In genomic region chr6:55319961-55320690, GRCh38 we compare ENCODE assay signal across 20 cellular contexts. TPM values are rescaled to one million over a fixed set of nuclear protein-coding genes. Genes with fewer than 3 reads are reported as not detected.
DNase-seq lines count a peak whose midpoint lies in the region; ATAC-seq, FAIRE-seq and TF ChIP-seq lines count a peak whose summit lies in the region.
"Had no signal": no experiment of that assay in that cellular context is flagged by ENCODE, and none has a peak within 500 bp of the region (broad histone marks: within the 10 kb centered on the region; RNA-seq: fewer than 3 reads in every experiment).

No MANE protein-coding gene starts in this region.

- no peak overlapping the region for H3K4ac ChIP-seq in mesenchymal stem cell (ENCODE audit: low read depth in 1 of 2, low read length in 2 of 2)
- H3K4ac ChIP-seq in trophoblast cell (ENCODE audit: low read depth, low read length) = no peak overlapping the region

- H3K9me3 Mint-ChIP-seq in astrocyte (ENCODE audit: unreplicated experiment) = peaks cover 2% of the 10 kb centered on the region

- no peak overlapping the region for H2AK5ac ChIP-seq in mesenchymal stem cell (ENCODE audit: low read length, severe bottlenecking)
- H2AK5ac ChIP-seq in trophoblast cell (ENCODE audit: low read length) = no peak overlapping the region

- H3K79me2 ChIP-seq in astrocyte (ENCODE audit: insufficient read depth, low read length) = no peaks in the 10 kb centered on the region
- no peaks in the 10 kb centered on the region for H3K79me2 ChIP-seq in trophoblast cell (ENCODE audit: control insufficient read depth, insufficient read depth, low read length, poor library complexity)

- no peak overlapping the region for H2AFZ ChIP-seq in astrocyte (ENCODE audit: low read depth, low read length)
- no peak overlapping the region for H2AFZ ChIP-seq in mesenchymal stem cell (ENCODE audit: low read depth, low read length)
- H2AFZ ChIP-seq in trophoblast cell (ENCODE audit: insufficient read depth, low read length, poor library complexity) = no peak overlapping the region

- H4K91ac ChIP-seq in mesenchymal stem cell (ENCODE audit: low read length) = no peak overlapping the region
- H4K91ac ChIP-seq in trophoblast cell (ENCODE audit: low read depth, low read length) = no peak overlapping the region

- peak overlapping the region; percentile 51 for H3K27ac Mint-ChIP-seq in astrocyte (ENCODE audit: unreplicated experiment)
- H3K27ac Mint-ChIP-seq: CD8-positive, alpha-beta memory T cell; HFFc6 had no signal

- H3K9me3 ChIP-seq in astrocyte (ENCODE audit: insufficient read depth, low read depth, low read length) (no peaks in the 10 kb centered on the region), mesenchymal stem cell (ENCODE audit: control insufficient read depth, low read length) (no peaks in the 10 kb centered on the region), trophoblast cell (ENCODE audit: insufficient read depth, low read depth, low read length) (no peaks in the 10 kb centered on the region)
- H3K9me3 ChIP-seq: BLaER1 had no signal

- no peak overlapping the region for H4K12ac ChIP-seq in trophoblast cell (ENCODE audit: low read depth, low read length)

- no peak for FAIRE-seq in astrocyte (lab: Jason Lieb, UNC)
- FAIRE-seq: GM12891, H1 had no signal

- TF ChIP-seq CTCF in astrocyte (IDR thresholded peaks at IDR 0.05; ENCODE audit: insufficient read depth, low read depth, low read length) = no peak
- TF ChIP-seq CTCF in coronary artery (IDR thresholded peaks at IDR 0.05) = no peak

- no peaks in the 10 kb centered on the region for H3K27me3 ChIP-seq in astrocyte (ENCODE audit: insufficient read depth, low read length)
- H3K27me3 ChIP-seq in mesenchymal stem cell (ENCODE audit: control insufficient read depth in 1 of 2, insufficient read depth in 1 of 2, low read length in 2 of 2) = no peaks in the 10 kb centered on the region
- H3K27me3 ChIP-seq in trophoblast cell (ENCODE audit: insufficient read depth, low read length) = no peaks in the 10 kb centered on the region
- H3K27me3 ChIP-seq: BLaER1 had no signal

- H2BK12ac ChIP-seq in mesenchymal stem cell (ENCODE audit: low read length in 2 of 2) = no peak overlapping the region
- H2BK12ac ChIP-seq in trophoblast cell (ENCODE audit: low read length) = no peak overlapping the region

- DNase-seq in ELF-1 (ENCODE audit: low read depth, low spot score) (peak; percentile 1), astrocyte (ENCODE audit: low read depth) (no peak), mesenchymal stem cell (peak; percentile 1), trophoblast cell (peak; percentile 26 to 53), NCI-H146 treated with DMSO at 0.1 percent for 48 hours (lab: John Stamatoyannopoulos, UW; ENCODE audit: unreplicated experiment) (no peak), coronary artery (ENCODE audit: low spot score) (no peak)
- DNase-seq: 8988T; AML-193; CD8-positive, alpha-beta memory T cell; HCEC 1CT; HFFc6; IMR-90 had no signal

- no peaks in the 10 kb centered on the region for H3K27me3 Mint-ChIP-seq in astrocyte (ENCODE audit: low read depth, unreplicated experiment)
- H3K27me3 Mint-ChIP-seq: CD8-positive, alpha-beta memory T cell had no signal

- H3K4me3 ChIP-seq in astrocyte (ENCODE audit: insufficient read depth, low read depth, low read length) = no peak overlapping the region
- no peak overlapping the region for H3K4me3 ChIP-seq in mesenchymal stem cell (ENCODE audit: insufficient read depth in 1 of 2, low read depth in 1 of 2, low read length in 2 of 2)
- H3K4me3 ChIP-seq in trophoblast cell (ENCODE audit: low read depth, low read length) = no peak overlapping the region
- no peak overlapping the region for H3K4me3 ChIP-seq in coronary artery
- H3K4me3 ChIP-seq: BLaER1 had no signal

- H3K9ac ChIP-seq in astrocyte (ENCODE audit: low read length) (no peak overlapping the region), mesenchymal stem cell (ENCODE audit: low read length) (no peak overlapping the region), trophoblast cell (ENCODE audit: low read length) (no peak overlapping the region)
- H3K9ac ChIP-seq: BLaER1 had no signal

- no peaks in the 10 kb centered on the region for H3K36me3 Mint-ChIP-seq in astrocyte (ENCODE audit: low read depth, unreplicated experiment)
- H3K36me3 Mint-ChIP-seq: CD8-positive, alpha-beta memory T cell had no signal

- H2BK5ac ChIP-seq in mesenchymal stem cell (ENCODE audit: low read depth, low read length, poor library complexity, severe bottlenecking) (no peak overlapping the region), trophoblast cell (ENCODE audit: low read depth, low read length, poor library complexity) (no peak overlapping the region)

- no peak overlapping the region for H3K4me2 ChIP-seq in astrocyte (ENCODE audit: low read length)
- H3K4me2 ChIP-seq in mesenchymal stem cell (ENCODE audit: low read length, poor library complexity, severe bottlenecking) = no peak overlapping the region
- H3K4me2 ChIP-seq in trophoblast cell (ENCODE audit: low read length) = no peak overlapping the region
- H3K4me2 ChIP-seq: BLaER1 had no signal

- H3K4me1 ChIP-seq in astrocyte (ENCODE audit: insufficient read depth, low read length) (no peaks in the 10 kb centered on the region), mesenchymal stem cell (ENCODE audit: control insufficient read depth, insufficient read depth, low read depth, low read length) (no peaks in the 10 kb centered on the region), trophoblast cell (ENCODE audit: control insufficient read depth in 1 of 2, insufficient read depth in 2 of 2, low read length in 2 of 2) (peaks cover 0 to 2% of the 10 kb centered on the region in 2 experiments)
- H3K4me1 ChIP-seq: BLaER1 had no signal

- H4K8ac ChIP-seq in mesenchymal stem cell (ENCODE audit: low read length) = peak overlapping the region; percentile 64
- peak overlapping the region; percentile 16 for H4K8ac ChIP-seq in trophoblast cell (ENCODE audit: low read depth, low read length)

- H3K27ac ChIP-seq in astrocyte (ENCODE audit: low read depth, low read length) (no peak overlapping the region), mesenchymal stem cell (ENCODE audit: low read length, poor library complexity, severe bottlenecking) (no peak overlapping the region), trophoblast cell (ENCODE audit: low read depth, low read length) (no peak overlapping the region), coronary artery (no peak overlapping the region)
- H3K27ac ChIP-seq: BLaER1 had no signal

- H2BK15ac ChIP-seq in mesenchymal stem cell (ENCODE audit: low read depth, poor library complexity, severe bottlenecking) = no peak overlapping the region

- no peaks in the 10 kb centered on the region for H3K36me3 ChIP-seq in astrocyte (ENCODE audit: insufficient read depth, low read length)
- no peaks in the 10 kb centered on the region for H3K36me3 ChIP-seq in mesenchymal stem cell (ENCODE audit: control insufficient read depth in 1 of 2, insufficient read depth in 2 of 2, low read depth in 1 of 2, low read length in 2 of 2)
- no peaks in the 10 kb centered on the region for H3K36me3 ChIP-seq in trophoblast cell (ENCODE audit: control insufficient read depth in 1 of 2, insufficient read depth in 2 of 2, low read length in 2 of 2)
- H3K36me3 ChIP-seq: BLaER1 had no signal

- H3K4me3 Mint-ChIP-seq in astrocyte (ENCODE audit: unreplicated experiment) = no peak overlapping the region
- H3K4me3 Mint-ChIP-seq: CD8-positive, alpha-beta memory T cell; HFFc6 had no signal

- no peak overlapping the region for H3K14ac ChIP-seq in mesenchymal stem cell (ENCODE audit: low read length in 2 of 2)
- no peak overlapping the region for H3K14ac ChIP-seq in trophoblast cell (ENCODE audit: low read length)

- H3K23ac ChIP-seq in mesenchymal stem cell (ENCODE audit: low read length in 2 of 2) (no peak overlapping the region), trophoblast cell (ENCODE audit: low read length) (no peak overlapping the region)

- H2BK120ac ChIP-seq in mesenchymal stem cell (ENCODE audit: low read depth, low read length) (no peak overlapping the region), trophoblast cell (ENCODE audit: insufficient read depth, low read length, poor library complexity) (no peak overlapping the region)

- H3K18ac ChIP-seq in mesenchymal stem cell (ENCODE audit: low read depth in 1 of 2, low read length in 2 of 2) (no peak overlapping the region), trophoblast cell (ENCODE audit: low read length) (no peak overlapping the region)

- ATAC-seq in HG02571 (IDR thresholded peaks at IDR 0.05; ENCODE audit: unreplicated experiment) (no peak), GM19395 (IDR thresholded peaks at IDR 0.05; ENCODE audit: unreplicated experiment) (no peak)

- H3K79me1 ChIP-seq in mesenchymal stem cell (replicated peaks; ENCODE audit: low read length, poor library complexity, severe bottlenecking) (no peaks in the 10 kb centered on the region), trophoblast cell (ENCODE audit: low read length) (no peaks in the 10 kb centered on the region)

- H4K20me1 ChIP-seq in astrocyte (ENCODE audit: insufficient read depth, low read length) = no peaks in the 10 kb centered on the region
- H4K20me1 ChIP-seq: BLaER1 had no signal

- H3K4me1 Mint-ChIP-seq in astrocyte (ENCODE audit: low read depth, unreplicated experiment) = peaks cover 3% of the 10 kb centered on the region
- H3K4me1 Mint-ChIP-seq: CD8-positive, alpha-beta memory T cell had no signal

RNA-seq across cellular contexts. Expression of gene GFRAL, which starts 7.1 kb away (rescaled TPM):
- not detected in 2 replicates for total RNA-seq in astrocyte
- not detected for polyA plus RNA-seq in mesenchymal stem cell (2013, experiment 1 of 2)
- polyA plus RNA-seq in mesenchymal stem cell (2013, experiment 2 of 2) = not detected
- not detected in 2 replicates for polyA plus RNA-seq in trophoblast cell (2013)
- total RNA-seq: CD8-positive, alpha-beta memory T cell; Daoy; G401; H1; HFFc6; HT-29; IMR-90 had no signal
- polyA plus RNA-seq: CD8-positive, alpha-beta memory T cell; H1; IMR-90 had no signal

Comparison
In these comparisons a context has a peak if more than half of its experiments do, and no peak if none do; other contexts are left out.
1. DNase-seq: peak in ELF-1 (single experiment), mesenchymal stem cell (single experiment) and trophoblast cell (2 of 2); none in astrocyte (single experiment), NCI-H146 treated with DMSO at 0.1 percent for 48 hours (single experiment) and coronary artery (single experiment).